In genomic region chr17:19652595-19652994, GRCh38 we compare ENCODE assay signal across 19 cellular contexts. TPM values are rescaled to one million over a fixed set of nuclear protein-coding genes. Genes with fewer than 3 reads are reported as not detected.
DNase-seq lines count a peak whose midpoint lies in the region; TF ChIP-seq lines count a peak whose summit lies in the region.
"Had no signal": no experiment of that assay in that cellular context is flagged by ENCODE, and none has a peak within 500 bp of the region (broad histone marks: within the 10 kb centered on the region; RNA-seq: fewer than 3 reads in every experiment).

No MANE protein-coding gene starts in this region.

- DNase-seq in MCF 10A (ENCODE audit: unreplicated experiment) (peak; percentile 80), fibroblast of the aortic adventitia (ENCODE audit: low read depth) (peak; percentile 80), sigmoid colon (no peak), SHP77 (lab: John Stamatoyannopoulos, UW) (no peak), posterior cingulate gyrus (no peak), smooth muscle cell (lab: John Stamatoyannopoulos, UW; ENCODE audit: unreplicated experiment) (no peak), HuH-7.5 (ENCODE audit: low spot score) (no peak)
- DNase-seq: activated naive CD8-positive, alpha-beta T cell treated with anti-CD3 and anti-CD28 coated beads, Interleukin-2, amount 10 ng/mL, durations not matched to agents 7 days and 5 days; CD4-positive, alpha-beta memory T cell; effector memory CD4-positive, alpha-beta T cell; left lung; NCI-H1417; NCI-H2171; NCI-H748 treated with DMSO at 0.1 percent for 48 hours; nucleus accumbens; OCI-M1; stimulated activated CD4-positive, alpha-beta T cell treated with anti-CD3 and anti-CD28 coated beads, Interleukin-2, amount 100 ng/mL, for 48 hours had no signal

- TF ChIP-seq POLR2A in sigmoid colon (IDR thresholded peaks at IDR 0.05), result no peak

- peaks cover 17% of the 10 kb centered on the region for H3K36me3 ChIP-seq in ACC112 (ENCODE audit: insufficient read depth, low read length)
- H3K36me3 ChIP-seq in sigmoid colon, result peaks cover 12 to 51% (median 21%) of the 10 kb centered on the region in 4 donors
- H3K36me3 ChIP-seq in smooth muscle cell (ENCODE audit: low read depth), result no peaks in the 10 kb centered on the region

- 57 to 81% methylated on average over 3 of the region's 3 CpGs for WGBS in sigmoid colon, 2 donors
- 98% methylated on average over 3 of the region's 3 CpGs for WGBS in smooth muscle cell (ENCODE audit: low lambda C conversion rate)

- peaks cover 58% of the 10 kb centered on the region for H3K36me3 Mint-ChIP-seq in MCF 10A (ENCODE audit: insufficient read depth, unreplicated experiment)

- peak overlapping the region; percentile 12; the same call in 1 of the 2 replicates for H3K27ac ChIP-seq in ACC112 (ENCODE audit: low read depth, low read length)
- H3K27ac ChIP-seq in sigmoid colon, result peak overlapping the region; percentile 25 to 52 (median 32)
- no peak overlapping the region for H3K27ac ChIP-seq in smooth muscle cell (ENCODE audit: low read depth)
- H3K27ac ChIP-seq: left lung had no signal

- H3K9me3 Mint-ChIP-seq in MCF 10A (ENCODE audit: unreplicated experiment), result no peaks in the 10 kb centered on the region
- H3K9me3 Mint-ChIP-seq: activated naive CD8-positive, alpha-beta T cell treated with anti-CD3 and anti-CD28 coated beads, Interleukin-2, amount 10 ng/mL, durations not matched to agents 7 days and 5 days; activated T-helper 1 cell treated with anti-CD3 and anti-CD28 coated beads, Interleukin-12 subunit alpha, Interleukin-12 subunit beta, Interleukin-2, Interleukin-4 antibody, amounts not matched to agents 30 ng/mL and 10 ng/mL and 1 ng/mL, durations not matched to agents 14 hours and 24 hours and 36 hours; CD4-positive, alpha-beta memory T cell had no signal

- H3K4me1 ChIP-seq in ACC112 (ENCODE audit: control insufficient read depth, insufficient read depth, low read length, unreplicated experiment) (peaks cover 22% of the 10 kb centered on the region), sigmoid colon (peaks cover 0 to 48% (median 38%) of the 10 kb centered on the region in 4 donors), smooth muscle cell (ENCODE audit: low read depth) (peaks cover 7% of the 10 kb centered on the region)

- BruUV-seq in MCF 10A (replicated peaks; lab: Mats Ljungman, UMichigan), result no TSS peak

- peaks cover 7% of the 10 kb centered on the region for H4K20me1 ChIP-seq in smooth muscle cell (ENCODE audit: low read depth)

- no peak for TF ChIP-seq EP300 in sigmoid colon (IDR thresholded peaks at IDR 0.05)

- H3K9ac ChIP-seq in smooth muscle cell (ENCODE audit: low read depth), result no peak overlapping the region

- TF ChIP-seq CTCF in MCF 10A (IDR thresholded peaks at IDR 0.05; ENCODE audit: unreplicated experiment), result no peak
- TF ChIP-seq CTCF in fibroblast of the aortic adventitia (IDR thresholded peaks at IDR 0.05; ENCODE audit: insufficient read depth, low read length), result no peak
- no peak for TF ChIP-seq CTCF in sigmoid colon (IDR thresholded peaks at IDR 0.05)
- TF ChIP-seq CTCF in smooth muscle cell (IDR thresholded peaks at IDR 0.05; ENCODE audit: borderline replicate concordance, insufficient read depth, poor library complexity, severe bottlenecking), result no peak

- H3K9me3 ChIP-seq in sigmoid colon (no peaks in the 10 kb centered on the region), smooth muscle cell (replicated peaks; ENCODE audit: low read depth) (no peaks in the 10 kb centered on the region)
- H3K9me3 ChIP-seq: left lung had no signal

- peak overlapping the region; percentile 97 for H3K27ac Mint-ChIP-seq in MCF 10A (ENCODE audit: low read depth, unreplicated experiment)
- H3K27ac Mint-ChIP-seq: activated naive CD8-positive, alpha-beta T cell treated with anti-CD3 and anti-CD28 coated beads, Interleukin-2, amount 10 ng/mL, durations not matched to agents 7 days and 5 days; activated T-helper 1 cell treated with anti-CD3 and anti-CD28 coated beads, Interleukin-12 subunit alpha, Interleukin-12 subunit beta, Interleukin-2, Interleukin-4 antibody, amounts not matched to agents 30 ng/mL and 10 ng/mL and 1 ng/mL, durations not matched to agents 14 hours and 24 hours and 36 hours; CD4-positive, alpha-beta memory T cell had no signal

- peaks cover 28% of the 10 kb centered on the region for H3K4me1 Mint-ChIP-seq in MCF 10A (ENCODE audit: insufficient read depth, unreplicated experiment)

- H3K4me3 ChIP-seq in ACC112 (ENCODE audit: low read depth, low read length), result peak overlapping the region; percentile 47; the same call in 1 of the 2 replicates
- H3K4me3 ChIP-seq in fibroblast of the aortic adventitia (ENCODE audit: low read depth, low read length), result no peak overlapping the region
- H3K4me3 ChIP-seq in sigmoid colon, result no peak overlapping the region
- no peak overlapping the region for H3K4me3 ChIP-seq in smooth muscle cell
- H3K4me3 ChIP-seq: left lung had no signal

- CTCF ChIA-PET in MCF 10A (lab: Yijun Ruan, JAX), result interaction anchor here (0.6 to 2.6 kb wide), 17 partner anchors 9 to 358 kb away, joined by 3 to 14 read pairs (median 5); no protein-coding TSS in a partner anchor

- peak overlapping the region; percentile 97 for H3K4me3 Mint-ChIP-seq in MCF 10A (ENCODE audit: unreplicated experiment)
- H3K4me3 Mint-ChIP-seq: activated naive CD8-positive, alpha-beta T cell treated with anti-CD3 and anti-CD28 coated beads, Interleukin-2, amount 10 ng/mL, durations not matched to agents 7 days and 5 days; activated T-helper 1 cell treated with anti-CD3 and anti-CD28 coated beads, Interleukin-12 subunit alpha, Interleukin-12 subunit beta, Interleukin-2, Interleukin-4 antibody, amounts not matched to agents 30 ng/mL and 10 ng/mL and 1 ng/mL, durations not matched to agents 14 hours and 24 hours and 36 hours; CD4-positive, alpha-beta memory T cell had no signal

- POLR2A ChIA-PET in MCF 10A (lab: Yijun Ruan, JAX), result interaction anchor here (0.6 to 12.2 kb wide), 15 partner anchors 8 to 290 kb away, joined by 3 to 340 read pairs (median 5); partner anchors contain the start of genes ALDH3A1 and B9D1

- H3K27me3 ChIP-seq in ACC112 (ENCODE audit: insufficient read depth, low read length) (no peaks in the 10 kb centered on the region), sigmoid colon (no peaks in the 10 kb centered on the region), smooth muscle cell (ENCODE audit: low read depth) (no peaks in the 10 kb centered on the region)
- H3K27me3 ChIP-seq: left lung had no signal

- H2AFZ ChIP-seq in ACC112 (ENCODE audit: low read length, unreplicated experiment), result no peak overlapping the region
- H2AFZ ChIP-seq in smooth muscle cell (ENCODE audit: low read depth), result no peak overlapping the region

- H3K27me3 Mint-ChIP-seq in MCF 10A (ENCODE audit: insufficient read depth, unreplicated experiment), result no peaks in the 10 kb centered on the region
- H3K27me3 Mint-ChIP-seq: activated naive CD8-positive, alpha-beta T cell treated with anti-CD3 and anti-CD28 coated beads, Interleukin-2, amount 10 ng/mL, durations not matched to agents 7 days and 5 days; CD4-positive, alpha-beta memory T cell had no signal

- intact Hi-C loops in MCF 10A (cut with micrococcal nuclease) (no loop called here), sigmoid colon (cut with DNase I) (no loop called here), posterior cingulate gyrus (cut with DNase I) (no loop called here)

- H3K79me2 ChIP-seq in ACC112 (ENCODE audit: control insufficient read depth, insufficient read depth, low read length, unreplicated experiment) (peaks cover 32% of the 10 kb centered on the region), smooth muscle cell (ENCODE audit: low read depth) (peaks cover 11% of the 10 kb centered on the region)

- H3F3A ChIP-seq in smooth muscle cell (ENCODE audit: low read depth), result no peaks in the 10 kb centered on the region

- no peak overlapping the region for H3K4me2 ChIP-seq in smooth muscle cell

RNA-seq across cellular contexts. Expression of gene ALDH3A2, which starts 4.0 kb away (rescaled TPM):
- total RNA-seq in MCF 10A (2022) (40.3 and 50.9 TPM in 2 replicates), fibroblast of the aortic adventitia (ENCODE audit: low replicate concordance) (59.7 and 165 TPM in 2 replicates), sigmoid colon (100 to 1,000 TPM in 1 of 4 donors, 10 to 100 TPM in 3; 56.8 to 104 (median 78.2) TPM), smooth muscle cell (26.9 and 60.3 TPM in 2 replicates)
- polyA plus RNA-seq in sigmoid colon (10 to 100 TPM; 45.0 to 69.6 (median 53.0) TPM), smooth muscle cell (13.5 and 17.3 TPM in 2 replicates)

Comparison
In these comparisons a context has a peak if more than half of its experiments do, and no peak if none do; other contexts are left out.
1. DNase-seq: peak in MCF 10A (single experiment) and fibroblast of the aortic adventitia (single experiment); none in sigmoid colon (single experiment), SHP77 (0 of 2), posterior cingulate gyrus (0 of 10), smooth muscle cell (single experiment) and HuH-7.5 (single experiment).